ENCODE assay signal across 17 cellular contexts in the genomic region with DNA sequence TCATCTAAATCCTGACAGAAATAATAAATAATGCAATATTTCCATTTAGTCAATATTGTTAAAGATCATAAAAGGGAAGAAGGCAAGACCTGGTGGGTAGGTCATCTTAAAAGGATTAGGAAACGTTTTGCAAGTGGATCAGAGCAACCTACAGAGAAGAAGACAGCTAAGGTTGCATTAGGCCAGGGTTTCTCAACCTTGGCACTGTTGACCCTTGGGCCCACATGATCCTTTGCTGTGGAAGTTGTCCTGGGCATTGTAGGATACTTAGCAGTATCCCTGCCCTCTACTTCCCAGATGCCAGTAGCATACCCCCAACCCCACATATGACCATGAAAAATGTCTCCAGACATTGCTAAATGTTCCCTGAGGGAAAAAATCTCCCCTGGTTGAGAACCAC.
"Had no signal": no experiment of that assay in that cellular context is flagged by ENCODE, and none has a peak within 500 bp of the region (broad histone marks: within the 10 kb centered on the region; RNA-seq: fewer than 3 reads in every experiment).

No MANE protein-coding gene starts in this region.

- H3K9ac ChIP-seq: neural progenitor cell had no signal

- H3K36me3 ChIP-seq: neural progenitor cell, prostate gland had no signal

- DNase-seq: activated CD4-positive, alpha-beta T cell treated with anti-CD3 and anti-CD28 coated beads, Interleukin-2, amount 10 ng/mL, durations not matched to agents 24 days and 14 days; activated CD8-positive, alpha-beta T cell treated with anti-CD3 and anti-CD28 coated beads for 36 hours; activated naive CD4-positive, alpha-beta T cell; activated naive CD8-positive, alpha-beta T cell treated with anti-CD3 and anti-CD28 coated beads, Interleukin-2, amount 10 ng/mL, durations not matched to agents 7 days and 5 days; activated T-cell treated with anti-CD3 and anti-CD28 coated beads, Interleukin-2, amount 50 U/mL, for 1 hour; brain microvascular endothelial cell; cortex of kidney; effector CD4-positive, alpha-beta T cell; immature natural killer cell; stimulated activated CD4-positive, alpha-beta T cell treated with anti-CD3 and anti-CD28 coated beads, Interleukin-2, amount 100 ng/mL, for 24 hours; trophoblast cell had no signal

- H3K27ac ChIP-seq: brain microvascular endothelial cell, esophagus muscularis mucosa, neural progenitor cell, prostate gland, right atrium auricular region, suprapubic skin had no signal

- H3K4me3 ChIP-seq: esophagus muscularis mucosa, gastroesophageal sphincter, neural progenitor cell, prostate gland, right atrium auricular region, suprapubic skin had no signal

- H3K4me1 ChIP-seq: prostate gland had no signal

- H3K27me3 ChIP-seq: brain microvascular endothelial cell, esophagus muscularis mucosa, gastroesophageal sphincter, neural progenitor cell, right atrium auricular region, suprapubic skin had no signal

- H3K9me3 ChIP-seq: esophagus muscularis mucosa, gastroesophageal sphincter, prostate gland, right atrium auricular region, suprapubic skin had no signal
